ENCODE assay signal across 8 cellular contexts in genomic region chr19:14116525-14116917, GRCh38. TPM values are rescaled to one million over a fixed set of nuclear protein-coding genes. Genes with fewer than 3 reads are reported as not detected.
DNase-seq lines count a peak whose midpoint lies in the region; ATAC-seq and TF ChIP-seq lines count a peak whose summit lies in the region.

No MANE protein-coding gene starts in this region.

- peak overlapping the region; percentile 99 for H3K4me2 ChIP-seq in BLaER1
- H3K4me2 ChIP-seq in neural progenitor cell: peak overlapping the region; percentile 99

- H3K79me2 ChIP-seq in neural progenitor cell (ENCODE audit: low read depth): peaks cover 20% of the 10 kb centered on the region

- TF ChIP-seq POLR2A in NB4 (IDR thresholded peaks at IDR 0.05; ENCODE audit: extremely low read depth, insufficient read length): no peak

- WGBS in ectodermal cell, 2 experiments: 44 to 49% methylated on average over 6 of the region's 6 CpGs

- H3K36me3 ChIP-seq in BLaER1: peaks cover 21% of the 10 kb centered on the region
- H3K36me3 ChIP-seq in ectodermal cell (ENCODE audit: control insufficient read depth, insufficient read depth, low read length): peaks cover 6% of the 10 kb centered on the region
- no peaks in the 10 kb centered on the region for H3K36me3 ChIP-seq in neural progenitor cell

- peaks cover 10% of the 10 kb centered on the region for H3K27me3 Mint-ChIP-seq in neural progenitor cell (ENCODE audit: insufficient read depth, low read depth)

- no peak overlapping the region for H3K27ac Mint-ChIP-seq in neural progenitor cell

- no peaks in the 10 kb centered on the region for H3K36me3 Mint-ChIP-seq in neural progenitor cell

- no peaks in the 10 kb centered on the region for H3K9me3 Mint-ChIP-seq in neural progenitor cell

- H3K4me3 ChIP-seq in BLaER1 (peak overlapping the region; percentile 96), NB4 (ENCODE audit: low read depth, low read length) (peak overlapping the region; percentile 61), ectodermal cell (ENCODE audit: insufficient read depth, low read depth, low read length) (peak overlapping the region; percentile 81), neural progenitor cell (peak overlapping the region; percentile 94)

- no peaks in the 10 kb centered on the region for H3K27me3 ChIP-seq in BLaER1
- no peaks in the 10 kb centered on the region for H3K27me3 ChIP-seq in ectodermal cell (ENCODE audit: control insufficient read depth, insufficient read depth, low read length, poor library complexity, severe bottlenecking)
- no peaks in the 10 kb centered on the region for H3K27me3 ChIP-seq in neural progenitor cell

- H3K4me1 ChIP-seq in BLaER1 (peaks cover 67% of the 10 kb centered on the region), ectodermal cell (ENCODE audit: control insufficient read depth, insufficient read depth, low read length) (peaks cover 38% of the 10 kb centered on the region), neural progenitor cell (peaks cover 41% of the 10 kb centered on the region)

- TF ChIP-seq CTCF in NB4 (IDR thresholded peaks at IDR 0.05; ENCODE audit: low read depth, low read length): no peak
- TF ChIP-seq CTCF in neural progenitor cell (IDR thresholded peaks at IDR 0.05): no peak

- no peaks in the 10 kb centered on the region for H3K9me3 ChIP-seq in BLaER1
- no peaks in the 10 kb centered on the region for H3K9me3 ChIP-seq in ectodermal cell (ENCODE audit: control insufficient read depth, low read length)
- H3K9me3 ChIP-seq in neural progenitor cell (ENCODE audit: low read depth): no peaks in the 10 kb centered on the region

- peak overlapping the region; percentile 83 for H3K9ac ChIP-seq in BLaER1
- peak overlapping the region; percentile 60 for H3K9ac ChIP-seq in neural progenitor cell

- H2AFZ ChIP-seq in neural progenitor cell (replicated peaks): no peak overlapping the region

- H3K4me3 Mint-ChIP-seq in neural progenitor cell: peak overlapping the region; percentile 93

- H4K20me1 ChIP-seq in BLaER1 (peaks cover 51% of the 10 kb centered on the region), neural progenitor cell (ENCODE audit: low read depth) (peaks cover 57% of the 10 kb centered on the region)

- DNase-seq in NB4 (ENCODE audit: low read depth): peak; percentile 54
- DNase-seq in neural progenitor cell (ENCODE audit: low spot score): no peak
- no peak for DNase-seq in activated gamma-delta T cell (lab: John Stamatoyannopoulos, UW)
- no peak for DNase-seq in NCI-H526 (lab: John Stamatoyannopoulos, UW)

- H3F3A ChIP-seq in neural progenitor cell (ENCODE audit: low read depth): peaks cover 37% of the 10 kb centered on the region

- ATAC-seq in HG02852 (IDR thresholded peaks at IDR 0.05; ENCODE audit: unreplicated experiment): no peak
- no peak for ATAC-seq in GM18498 (IDR thresholded peaks at IDR 0.05; ENCODE audit: unreplicated experiment)

- H3K27ac ChIP-seq in BLaER1 (no peak overlapping the region), ectodermal cell (ENCODE audit: insufficient read depth, low read depth, low read length, poor library complexity, severe bottlenecking) (no peak overlapping the region), neural progenitor cell (no peak overlapping the region)

- H3K4me1 Mint-ChIP-seq in neural progenitor cell: peaks cover 48% of the 10 kb centered on the region

RNA-seq across cellular contexts. Expression of gene PRKACA, which starts 1.0 kb away (rescaled TPM):
- 76.7 TPM for polyA plus RNA-seq in ectodermal cell (2013, experiment 1 of 4)
- 73.7 TPM for polyA plus RNA-seq in ectodermal cell (2013, experiment 2 of 4)
- 55.8 TPM for polyA plus RNA-seq in ectodermal cell (2013, experiment 3 of 4)
- polyA plus RNA-seq in ectodermal cell (2013, experiment 4 of 4): 62.3 TPM
- 22.2 and 31.8 TPM in 2 replicates for total RNA-seq in neural progenitor cell (ENCODE audit: low replicate concordance)

RNA-seq across cellular contexts. Expression of gene ASF1B, which starts 19.9 kb away (rescaled TPM):
- 38.7 TPM for polyA plus RNA-seq in ectodermal cell (2013, experiment 1 of 4)
- polyA plus RNA-seq in ectodermal cell (2013, experiment 2 of 4): 38.9 TPM
- polyA plus RNA-seq in ectodermal cell (2013, experiment 3 of 4): 34.6 TPM
- polyA plus RNA-seq in ectodermal cell (2013, experiment 4 of 4): 31.9 TPM
- 16.4 and 38.8 TPM in 2 replicates for total RNA-seq in neural progenitor cell (ENCODE audit: low replicate concordance)

RNA-seq across cellular contexts. Expression of gene SAMD1, which starts 26.0 kb away (rescaled TPM):
- 83.5 TPM for polyA plus RNA-seq in ectodermal cell (2013, experiment 1 of 4)
- 74.5 TPM for polyA plus RNA-seq in ectodermal cell (2013, experiment 2 of 4)
- polyA plus RNA-seq in ectodermal cell (2013, experiment 3 of 4): 63.0 TPM
- 65.4 TPM for polyA plus RNA-seq in ectodermal cell (2013, experiment 4 of 4)
- 22.1 and 53.0 TPM in 2 replicates for total RNA-seq in neural progenitor cell (ENCODE audit: low replicate concordance)

RNA-seq across cellular contexts. Expression of gene C19orf67, which starts 30.9 kb away (rescaled TPM):
- not detected for polyA plus RNA-seq in ectodermal cell (2013, experiment 1 of 4)
- polyA plus RNA-seq in ectodermal cell (2013, experiment 2 of 4): not detected
- not detected for polyA plus RNA-seq in ectodermal cell (2013, experiment 3 of 4)
- polyA plus RNA-seq in ectodermal cell (2013, experiment 4 of 4): not detected
- total RNA-seq in neural progenitor cell (ENCODE audit: low replicate concordance): not detected in 2 replicates

RNA-seq across cellular contexts. Expression of gene MISP3, which starts 43.9 kb away (rescaled TPM):
- polyA plus RNA-seq in ectodermal cell (2013, experiment 1 of 4): 1.4 TPM
- 0.96 TPM for polyA plus RNA-seq in ectodermal cell (2013, experiment 2 of 4)
- polyA plus RNA-seq in ectodermal cell (2013, experiment 3 of 4): 2.5 TPM
- 2.4 TPM for polyA plus RNA-seq in ectodermal cell (2013, experiment 4 of 4)
- total RNA-seq in neural progenitor cell (ENCODE audit: low replicate concordance): 0.68 TPM in 1 of 2 replicates, not detected in the other
